ENCODE assay signal across 2 cellular contexts in genomic region chr2:68895981-68896380, GRCh38. TPM values are rescaled to one million over a fixed set of nuclear protein-coding genes. Genes with fewer than 3 reads are reported as not detected.
"Had no signal": no experiment of that assay in that cellular context is flagged by ENCODE, and none has a peak within 500 bp of the region (broad histone marks: within the 10 kb centered on the region; RNA-seq: fewer than 3 reads in every experiment).

No MANE protein-coding gene starts in this region.

RNA-seq across cellular contexts. Expression of gene BMP10, which starts 24.8 kb away (rescaled TPM):
- polyA plus RNA-seq: stomach, urinary bladder had no signal

RNA-seq across cellular contexts. Expression of gene GKN2, which starts 56.7 kb away (rescaled TPM):
- polyA plus RNA-seq: urinary bladder had no signal
